In genomic region chr11:43830928-43831440, GRCh38 we compare ENCODE assay signal across 1 cellular context.
TF ChIP-seq lines count a peak whose summit lies in the region.

No MANE protein-coding gene starts in this region.

TF ChIP-seq in HepG2, 621 proteins besides CTCF, POLR2A, EP300 and RAD21 (continued from another document):
- no peak for TF ChIP-seq KIAA2018 (CRISPR knock-in tag; IDR thresholded peaks at IDR 0.05; ENCODE audit: borderline replicate concordance)
- TF ChIP-seq ARID5B (CRISPR knock-in tag; IDR thresholded peaks at IDR 0.05), result 0 out of 2 replicates have a peak, but pooled peaks have one; percentile 17
- peak; percentile 42; the same call in 1 of the 2 replicates for TF ChIP-seq CREB1 (IDR thresholded peaks at IDR 0.05)
- no peak for TF ChIP-seq CREB1 (CRISPR knock-in tag; IDR thresholded peaks at IDR 0.05)
- peak; percentile 94 for TF ChIP-seq FOSL2 (CRISPR knock-in tag; IDR thresholded peaks at IDR 0.05)
